Comparison of ENCODE assay signal across 20 cellular contexts in genomic region chr15:50053457-50053856, GRCh38.
DNase-seq lines count a peak whose midpoint lies in the region; ATAC-seq and TF ChIP-seq lines count a peak whose summit lies in the region.
"Had no signal": no experiment of that assay in that cellular context is flagged by ENCODE, and none has a peak within 500 bp of the region (broad histone marks: within the 10 kb centered on the region; RNA-seq: fewer than 3 reads in every experiment).

No MANE protein-coding gene starts in this region.

- dilution Hi-C loops in IMR-90 (cut with HindIII; ENCODE audit: low sequenced_read_pairs, unreplicated experiment) = no loop called here

- in situ Hi-C loops in IMR-90 (cut with MboI; ENCODE audit: low sequenced_read_pairs) = loop anchor here (5.0 kb wide), 2 partner anchors 631 to 811 kb away; partner anchors contain the start of gene FGF7

- H4K91ac ChIP-seq in IMR-90 (ENCODE audit: insufficient read depth, low read depth, low read length) = peak overlapping the region; percentile 77

- H4K8ac ChIP-seq in IMR-90 (ENCODE audit: low read depth in 2 of 2, low read length in 2 of 2) = peak overlapping the region; percentile 38 to 76

- H3K4me1 Mint-ChIP-seq in activated T-helper 2 cell treated with anti-CD3 and anti-CD28 coated beads, Interferon-gamma antibody, Interleukin-2, Interleukin-4, amounts not matched to agents 10 μg/mL and 5 μg/mL and 100 μg/mL, durations not matched to agents 14 hours and 24 hours and 36 hours (ENCODE audit: low read depth) = peaks cover 63% of the 10 kb centered on the region
- peaks cover 77 to 79% of the 10 kb centered on the region in 2 donors for H3K4me1 Mint-ChIP-seq in natural killer cell treated with Interleukin-12 subunit alpha and Interleukin-12 subunit beta and Interleukin-15 and Interleukin-18, amount 100 ng/mL, for 72 hours (ENCODE audit: low read depth in 2 of 2)

- H3K27me3 ChIP-seq in ACC112 (ENCODE audit: insufficient read depth, low read length) (no peaks in the 10 kb centered on the region), IMR-90 (ENCODE audit: control insufficient read depth, insufficient read depth, low read length) (no peaks in the 10 kb centered on the region)

- CTCF ChIA-PET in IMR-90 (lab: Yijun Ruan, JAX) = interaction anchor here (1.1 kb wide), 1 partner anchor 818 kb away, joined by 3 read pairs; no protein-coding TSS in a partner anchor

- peak overlapping the region; percentile 73 for H3K14ac ChIP-seq in IMR-90 (replicated peaks; ENCODE audit: low read depth, low read length)

- H3K9me3 Mint-ChIP-seq in activated T-helper 2 cell treated with anti-CD3 and anti-CD28 coated beads, Interferon-gamma antibody, Interleukin-2, Interleukin-4, amounts not matched to agents 10 μg/mL and 5 μg/mL and 100 μg/mL, durations not matched to agents 14 hours and 24 hours and 36 hours = peaks cover 3% of the 10 kb centered on the region
- H3K9me3 Mint-ChIP-seq in natural killer cell treated with Interleukin-12 subunit alpha and Interleukin-12 subunit beta and Interleukin-15 and Interleukin-18, amount 100 ng/mL, for 72 hours = no peaks in the 10 kb centered on the region

- TF ChIP-seq CTCF in IMR-90 (conservative IDR thresholded peaks at IDR 0.05; ENCODE audit: low read depth, low read length) = no peak

- H2AFZ ChIP-seq in ACC112 (ENCODE audit: low read length, unreplicated experiment) (no peak overlapping the region), IMR-90 (replicated peaks; ENCODE audit: low read length, poor library complexity) (peak overlapping the region; percentile 67)

- H3K4me3 Mint-ChIP-seq in activated T-helper 2 cell treated with anti-CD3 and anti-CD28 coated beads, Interferon-gamma antibody, Interleukin-2, Interleukin-4, amounts not matched to agents 10 μg/mL and 5 μg/mL and 100 μg/mL, durations not matched to agents 14 hours and 24 hours and 36 hours (ENCODE audit: low read depth) = no peak overlapping the region
- no peak overlapping the region for H3K4me3 Mint-ChIP-seq in natural killer cell treated with Interleukin-12 subunit alpha and Interleukin-12 subunit beta and Interleukin-15 and Interleukin-18, amount 100 ng/mL, for 72 hours

- H3K4me1 ChIP-seq in ACC112 (ENCODE audit: control insufficient read depth, insufficient read depth, low read length, unreplicated experiment) = peaks cover 30% of the 10 kb centered on the region
- peaks cover 27% of the 10 kb centered on the region for H3K4me1 ChIP-seq in IMR-90 (ENCODE audit: control insufficient read depth, insufficient read depth, low read length)

- H3K4ac ChIP-seq in IMR-90 (ENCODE audit: low read depth, low read length) = peak overlapping the region; percentile 76

- H3K9ac ChIP-seq in IMR-90 (ENCODE audit: low read depth, low read length) = peak overlapping the region; percentile 7; the same call in 1 of the 2 replicates
- H3K9ac ChIP-seq: SK-N-SH had no signal

- H3K27ac ChIP-seq in ACC112 (ENCODE audit: low read depth, low read length) (peak overlapping the region; percentile 96; the same call in 1 of the 2 replicates), IMR-90 (ENCODE audit: insufficient read depth, low read length) (peak overlapping the region; percentile 6; the same call in 1 of the 2 replicates)
- H3K27ac ChIP-seq: epithelial cell of prostate, RWPE1 had no signal

- H3K4me3 ChIP-seq in ACC112 (ENCODE audit: low read depth, low read length) (no peak overlapping the region), IMR-90 (ENCODE audit: insufficient read depth, low read depth, low read length) (no peak overlapping the region)
- H3K4me3 ChIP-seq: lung had no signal

- H2AK5ac ChIP-seq in IMR-90 (ENCODE audit: low read depth, low read length) = peak overlapping the region; percentile 81

- no peaks in the 10 kb centered on the region for H3K27me3 Mint-ChIP-seq in activated T-helper 2 cell treated with anti-CD3 and anti-CD28 coated beads, Interferon-gamma antibody, Interleukin-2, Interleukin-4, amounts not matched to agents 10 μg/mL and 5 μg/mL and 100 μg/mL, durations not matched to agents 14 hours and 24 hours and 36 hours (ENCODE audit: low read depth)
- H3K27me3 Mint-ChIP-seq in natural killer cell treated with Interleukin-12 subunit alpha and Interleukin-12 subunit beta and Interleukin-15 and Interleukin-18, amount 100 ng/mL, for 72 hours = no peaks in the 10 kb centered on the region

- H3K23ac ChIP-seq in IMR-90 (ENCODE audit: low read depth, low read length) = peak overlapping the region; percentile 71

- H3K79me1 ChIP-seq in IMR-90 (ENCODE audit: low read depth in 1 of 2, low read length in 2 of 2) = 0 out of 4 replicates have a peak, but pooled peaks cover 0 to 5% of the 10 kb centered on the region in 2 experiments

- H2BK5ac ChIP-seq in IMR-90 (ENCODE audit: low read depth, low read length, poor library complexity, severe bottlenecking) = peak overlapping the region; percentile 73

- peak overlapping the region; percentile 80 for H2BK15ac ChIP-seq in IMR-90 (ENCODE audit: low read depth, low read length)

- H3K9me1 ChIP-seq in IMR-90 (ENCODE audit: insufficient read depth, low read length) = peaks cover 14% of the 10 kb centered on the region

- ATAC-seq in IMR-90 (ENCODE audit: low read depth) (no peak), GM19395 (IDR thresholded peaks at IDR 0.05; ENCODE audit: unreplicated experiment) (no peak)
- ATAC-seq in natural killer cell treated with Interleukin-12 subunit alpha and Interleukin-12 subunit beta and Interleukin-15 and Interleukin-18, amount 100 ng/mL, for 72 hours = no peak
- ATAC-seq: stimulated activated naive CD8-positive, alpha-beta T cell treated with anti-CD3 and anti-CD28 coated beads, Interleukin-15, Interleukin-2, amounts not matched to agents 100 U/mL and 50 U/mL, for 24 hours had no signal

- H2BK20ac ChIP-seq in IMR-90 (ENCODE audit: low read depth, low read length) = peak overlapping the region; percentile 92

- H4K5ac ChIP-seq in IMR-90 (ENCODE audit: low read depth, low read length) = peak overlapping the region; percentile 53

- H3K36me3 ChIP-seq in ACC112 (ENCODE audit: insufficient read depth, low read length) = no peaks in the 10 kb centered on the region
- no peaks in the 10 kb centered on the region for H3K36me3 ChIP-seq in IMR-90 (ENCODE audit: control insufficient read depth, insufficient read depth, low read length)

- POLR2A ChIA-PET in IMR-90 (lab: Charles Lee; ENCODE audit: unreplicated experiment) = interaction anchor here (1.4 kb wide), 1 partner anchor 432 kb away, joined by 4 read pairs; the partner anchor contains the start of gene DTWD1

- intact Hi-C loops in IMR-90 (cut with micrococcal nuclease) = loop anchor here (5.0 to 10.0 kb wide), 3 partner anchors 196 to 1191 kb away; partner anchors contain the start of gene COPS2
- intact Hi-C loops in activated T-helper 2 cell treated with anti-CD3 and anti-CD28 coated beads, Interferon-gamma antibody, Interleukin-2, Interleukin-4, amounts not matched to agents 10 μg/mL and 5 μg/mL and 100 μg/mL, durations not matched to agents 14 hours and 24 hours and 36 hours (cut with micrococcal nuclease) = loop anchor here (10.0 kb wide), 1 partner anchor 819 kb away; no protein-coding TSS in a partner anchor

- H2AK9ac ChIP-seq in IMR-90 (replicated peaks; ENCODE audit: low read depth, low read length, poor library complexity) = no peak overlapping the region

- H3K56ac ChIP-seq in IMR-90 (ENCODE audit: extremely low read depth, insufficient read depth, low read length) = peak overlapping the region; percentile 20; the same call in 1 of the 2 replicates

- H3K79me2 ChIP-seq in ACC112 (ENCODE audit: control insufficient read depth, insufficient read depth, low read length, unreplicated experiment) = no peaks in the 10 kb centered on the region

- BruUV-seq in IMR-90 (replicated peaks; lab: Mats Ljungman, UMichigan) = no TSS peak

- peak overlapping the region; percentile 1 for H3K27ac Mint-ChIP-seq in activated T-helper 2 cell treated with anti-CD3 and anti-CD28 coated beads, Interferon-gamma antibody, Interleukin-2, Interleukin-4, amounts not matched to agents 10 μg/mL and 5 μg/mL and 100 μg/mL, durations not matched to agents 14 hours and 24 hours and 36 hours
- peak overlapping the region; percentile 68 to 98 for H3K27ac Mint-ChIP-seq in natural killer cell treated with Interleukin-12 subunit alpha and Interleukin-12 subunit beta and Interleukin-15 and Interleukin-18, amount 100 ng/mL, for 72 hours

- peak overlapping the region; percentile 40 for H3K18ac ChIP-seq in IMR-90 (ENCODE audit: low read depth, low read length)

- WGBS in IMR-90 (ENCODE audit: extremely low coverage in 2 of 2, insufficient read length in 1 of 2), 2 experiments = 83% methylated on average over 1 of the region's 1 CpG; no CpG with 5 or more reads in 1 of the 2 experiments

- no peak for DNase-seq in IMR-90
- no peak for DNase-seq in activated T-helper 2 cell treated with anti-CD3 and anti-CD28 coated beads, Interferon-gamma antibody, Interleukin-2, Interleukin-4, amounts not matched to agents 10 μg/mL and 5 μg/mL and 100 μg/mL, durations not matched to agents 14 hours and 24 hours and 36 hours (ENCODE audit: low spot score)
- DNase-seq in natural killer cell treated with Interleukin-12 subunit alpha and Interleukin-12 subunit beta and Interleukin-15 and Interleukin-18, amount 100 ng/mL, for 72 hours (ENCODE audit: low spot score) = no peak
- no peak for DNase-seq in cortex of kidney (lab: John Stamatoyannopoulos, UW)
- DNase-seq in H4 (ENCODE audit: low spot score) = no peak
- DNase-seq in dermis blood vessel endothelial cell = no peak
- DNase-seq: activated CD8-positive, alpha-beta memory T cell treated with anti-CD3 and anti-CD28 coated beads for 24 hours; cerebellar nuclear complex; COR-L47; DMS53; NCI-H1105; NCI-H2081; NCI-H226; SK-N-SH; stimulated activated naive CD8-positive, alpha-beta T cell treated with anti-CD3 and anti-CD28 coated beads, Interleukin-15, Interleukin-2, amounts not matched to agents 100 U/mL and 50 U/mL, for 24 hours had no signal

- H4K20me1 ChIP-seq in IMR-90 (ENCODE audit: insufficient read depth, low read length) = no peaks in the 10 kb centered on the region

- peaks cover 47% of the 10 kb centered on the region for H3K36me3 Mint-ChIP-seq in activated T-helper 2 cell treated with anti-CD3 and anti-CD28 coated beads, Interferon-gamma antibody, Interleukin-2, Interleukin-4, amounts not matched to agents 10 μg/mL and 5 μg/mL and 100 μg/mL, durations not matched to agents 14 hours and 24 hours and 36 hours (ENCODE audit: low read depth)
- H3K36me3 Mint-ChIP-seq in natural killer cell treated with Interleukin-12 subunit alpha and Interleukin-12 subunit beta and Interleukin-15 and Interleukin-18, amount 100 ng/mL, for 72 hours = peaks cover 46% of the 10 kb centered on the region

- no peaks in the 10 kb centered on the region; the same call in none of the 2 replicates for H3K9me3 ChIP-seq in IMR-90 (ENCODE audit: control insufficient read depth, insufficient read depth, low read length)
- H3K9me3 ChIP-seq: SK-N-SH had no signal

- TF ChIP-seq POLR2A in IMR-90 (IDR thresholded peaks at IDR 0.05; ENCODE audit: low read depth, low read length) = no peak

- H2BK120ac ChIP-seq in IMR-90 (ENCODE audit: low read depth, low read length) = peak overlapping the region; percentile 89

- no peak for TF ChIP-seq RAD21 in IMR-90 (IDR thresholded peaks at IDR 0.05; ENCODE audit: low read length)

- no peak overlapping the region; the same call in 1 of the 2 replicates for H3K4me2 ChIP-seq in IMR-90 (ENCODE audit: low read depth, low read length)
- H3K4me2 ChIP-seq: SK-N-SH had no signal

TF ChIP-seq in IMR-90, 13 proteins besides CTCF, POLR2A, EP300 and RAD21 (continues in another document):
- TF ChIP-seq CEBPB (IDR thresholded peaks at IDR 0.05; ENCODE audit: low read depth, low read length) = no peak
